In genomic region chr11:8766043-8766992, GRCh38 we compare ENCODE assay signal across 13 cellular contexts.
DNase-seq lines count a peak whose midpoint lies in the region; ATAC-seq and TF ChIP-seq lines count a peak whose summit lies in the region.
"Had no signal": no experiment of that assay in that cellular context is flagged by ENCODE, and none has a peak within 500 bp of the region (broad histone marks: within the 10 kb centered on the region; RNA-seq: fewer than 3 reads in every experiment).

No MANE protein-coding gene starts in this region.

- H4K20me1 ChIP-seq in osteoblast (ENCODE audit: insufficient read depth, low read length) = peaks cover 6% of the 10 kb centered on the region

- H3K27ac ChIP-seq in osteoblast (ENCODE audit: low read depth, low read length) = peak overlapping the region; percentile 93
- H3K27ac ChIP-seq: SK-N-MC had no signal

- peak overlapping the region; percentile 18 for H3K4me3 ChIP-seq in osteoblast (ENCODE audit: insufficient read depth, low read length)
- H3K4me3 ChIP-seq: SK-N-MC had no signal

- ATAC-seq in SK-N-SH treated with all-trans-retinoic acid at 6 μM for 48 hours = peak; percentile 24
- ATAC-seq: activated CD8-positive, alpha-beta T cell treated with anti-CD3 and anti-CD28 coated beads for 36 hours had no signal

- H3K9me3 ChIP-seq in osteoblast (ENCODE audit: low read depth, low read length) = no peaks in the 10 kb centered on the region

- H3K4me2 ChIP-seq in osteoblast (ENCODE audit: insufficient read depth, low read length) = peak overlapping the region; percentile 64

- no peaks in the 10 kb centered on the region for H3K36me3 ChIP-seq in osteoblast (ENCODE audit: insufficient read depth, low read length)

- TF ChIP-seq CTCF in osteoblast (IDR thresholded peaks at IDR 0.05; ENCODE audit: extremely low read depth, low read depth, low read length) = no peak

- no peaks in the 10 kb centered on the region for H3K9me3 Mint-ChIP-seq in immature natural killer cell
- H3K9me3 Mint-ChIP-seq: activated CD8-positive, alpha-beta T cell treated with anti-CD3 and anti-CD28 coated beads for 36 hours; nephron had no signal

- H3K4me1 Mint-ChIP-seq in immature natural killer cell = no peaks in the 10 kb centered on the region

- H3K27ac Mint-ChIP-seq in immature natural killer cell = no peak overlapping the region
- H3K27ac Mint-ChIP-seq: activated CD8-positive, alpha-beta T cell treated with anti-CD3 and anti-CD28 coated beads for 36 hours had no signal

- H2AFZ ChIP-seq in osteoblast (ENCODE audit: low read length) = no peak overlapping the region

- peak; percentile 31 for DNase-seq in AG08395 (ENCODE audit: low spot score)
- peak; percentile 32 for DNase-seq in fibroblast of peridontal ligament (ENCODE audit: extremely low read depth)
- peak; percentile 80 for DNase-seq in osteoblast (ENCODE audit: insufficient read length, low spot score, missing footprints)
- no peak for DNase-seq in amniotic stem cell (lab: John Stamatoyannopoulos, UW)
- DNase-seq in immature natural killer cell = no peak
- DNase-seq in NCI-H446 treated with DMSO at 0.1 percent for 48 hours (lab: John Stamatoyannopoulos, UW) = no peak
- no peak for DNase-seq in Ammon's horn (ENCODE audit: low spot score)
- DNase-seq: activated CD8-positive, alpha-beta T cell treated with anti-CD3 and anti-CD28 coated beads for 36 hours; AML-193; NCI-H345 had no signal

- no peak overlapping the region for H3K4me3 Mint-ChIP-seq in immature natural killer cell
- H3K4me3 Mint-ChIP-seq: activated CD8-positive, alpha-beta T cell treated with anti-CD3 and anti-CD28 coated beads for 36 hours; nephron had no signal

- peaks cover 0 to 4% (median 0%) of the 10 kb centered on the region in 3 donors for H3K36me3 Mint-ChIP-seq in immature natural killer cell

- peaks cover 52% of the 10 kb centered on the region for H3K4me1 ChIP-seq in osteoblast (ENCODE audit: insufficient read depth, low read length)

- H3K27me3 ChIP-seq in osteoblast (ENCODE audit: insufficient read depth, low read length) = no peaks in the 10 kb centered on the region

- H3K27me3 Mint-ChIP-seq in immature natural killer cell (ENCODE audit: low read depth in 3 of 3) = peaks cover 0 to 3% (median 2%) of the 10 kb centered on the region in 3 donors
- H3K27me3 Mint-ChIP-seq: activated CD8-positive, alpha-beta T cell treated with anti-CD3 and anti-CD28 coated beads for 36 hours had no signal

- peaks cover 12% of the 10 kb centered on the region for H3K79me2 ChIP-seq in osteoblast (ENCODE audit: insufficient read depth, low read length)

TF ChIP-seq in SK-N-SH treated with all-trans-retinoic acid at 6 μM for 48 hours, 23 proteins besides CTCF, POLR2A, EP300 and RAD21:
- TF ChIP-seq PPARA (CRISPR knock-in tag; IDR thresholded peaks at IDR 0.05; ENCODE audit: borderline replicate concordance) (no peak), SNAI2 (CRISPR knock-in tag; IDR thresholded peaks at IDR 0.05) (no peak), POU6F1 (CRISPR knock-in tag; IDR thresholded peaks at IDR 0.05; ENCODE audit: borderline replicate concordance, low read depth) (no peak), ARNTL (CRISPR knock-in tag; IDR thresholded peaks at IDR 0.05; ENCODE audit: borderline replicate concordance, low read depth) (no peak), ESRRG (CRISPR knock-in tag; IDR thresholded peaks at IDR 0.05) (no peak), ZNF8 (CRISPR knock-in tag; IDR thresholded peaks at IDR 0.05) (no peak), PATZ1 (CRISPR knock-in tag; IDR thresholded peaks at IDR 0.05; ENCODE audit: borderline replicate concordance) (no peak), RARB (CRISPR knock-in tag; IDR thresholded peaks at IDR 0.05) (no peak), TOX (CRISPR knock-in tag; IDR thresholded peaks at IDR 0.05; ENCODE audit: borderline replicate concordance) (no peak), TCF4 (CRISPR knock-in tag; IDR thresholded peaks at IDR 0.05; ENCODE audit: borderline replicate concordance) (no peak), ZFP30 (CRISPR knock-in tag; IDR thresholded peaks at IDR 0.05) (no peak), CSDC2 (CRISPR knock-in tag; IDR thresholded peaks at IDR 0.05) (no peak), ZFP3 (CRISPR knock-in tag; IDR thresholded peaks at IDR 0.05) (no peak), ZNF565 (CRISPR knock-in tag; conservative IDR thresholded peaks at IDR 0.05; ENCODE audit: low read depth) (no peak), BACH2 (CRISPR knock-in tag; IDR thresholded peaks at IDR 0.05; ENCODE audit: borderline replicate concordance) (no peak)
- TF ChIP-seq, protein P1, sequence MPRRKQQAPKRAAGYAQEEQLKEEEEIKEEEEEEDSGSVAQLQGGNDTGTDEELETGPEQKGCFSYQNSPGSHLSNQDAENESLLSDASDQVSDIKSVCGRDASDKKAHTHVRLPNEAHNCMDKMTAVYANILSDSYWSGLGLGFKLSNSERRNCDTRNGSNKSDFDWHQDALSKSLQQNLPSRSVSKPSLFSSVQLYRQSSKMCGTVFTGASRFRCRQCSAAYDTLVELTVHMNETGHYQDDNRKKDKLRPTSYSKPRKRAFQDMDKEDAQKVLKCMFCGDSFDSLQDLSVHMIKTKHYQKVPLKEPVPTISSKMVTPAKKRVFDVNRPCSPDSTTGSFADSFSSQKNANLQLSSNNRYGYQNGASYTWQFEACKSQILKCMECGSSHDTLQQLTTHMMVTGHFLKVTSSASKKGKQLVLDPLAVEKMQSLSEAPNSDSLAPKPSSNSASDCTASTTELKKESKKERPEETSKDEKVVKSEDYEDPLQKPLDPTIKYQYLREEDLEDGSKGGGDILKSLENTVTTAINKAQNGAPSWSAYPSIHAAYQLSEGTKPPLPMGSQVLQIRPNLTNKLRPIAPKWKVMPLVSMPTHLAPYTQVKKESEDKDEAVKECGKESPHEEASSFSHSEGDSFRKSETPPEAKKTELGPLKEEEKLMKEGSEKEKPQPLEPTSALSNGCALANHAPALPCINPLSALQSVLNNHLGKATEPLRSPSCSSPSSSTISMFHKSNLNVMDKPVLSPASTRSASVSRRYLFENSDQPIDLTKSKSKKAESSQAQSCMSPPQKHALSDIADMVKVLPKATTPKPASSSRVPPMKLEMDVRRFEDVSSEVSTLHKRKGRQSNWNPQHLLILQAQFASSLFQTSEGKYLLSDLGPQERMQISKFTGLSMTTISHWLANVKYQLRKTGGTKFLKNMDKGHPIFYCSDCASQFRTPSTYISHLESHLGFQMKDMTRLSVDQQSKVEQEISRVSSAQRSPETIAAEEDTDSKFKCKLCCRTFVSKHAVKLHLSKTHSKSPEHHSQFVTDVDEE (CRISPR knock-in tag; IDR thresholded peaks at IDR 0.05) = no peak
- TF ChIP-seq, protein P2, sequence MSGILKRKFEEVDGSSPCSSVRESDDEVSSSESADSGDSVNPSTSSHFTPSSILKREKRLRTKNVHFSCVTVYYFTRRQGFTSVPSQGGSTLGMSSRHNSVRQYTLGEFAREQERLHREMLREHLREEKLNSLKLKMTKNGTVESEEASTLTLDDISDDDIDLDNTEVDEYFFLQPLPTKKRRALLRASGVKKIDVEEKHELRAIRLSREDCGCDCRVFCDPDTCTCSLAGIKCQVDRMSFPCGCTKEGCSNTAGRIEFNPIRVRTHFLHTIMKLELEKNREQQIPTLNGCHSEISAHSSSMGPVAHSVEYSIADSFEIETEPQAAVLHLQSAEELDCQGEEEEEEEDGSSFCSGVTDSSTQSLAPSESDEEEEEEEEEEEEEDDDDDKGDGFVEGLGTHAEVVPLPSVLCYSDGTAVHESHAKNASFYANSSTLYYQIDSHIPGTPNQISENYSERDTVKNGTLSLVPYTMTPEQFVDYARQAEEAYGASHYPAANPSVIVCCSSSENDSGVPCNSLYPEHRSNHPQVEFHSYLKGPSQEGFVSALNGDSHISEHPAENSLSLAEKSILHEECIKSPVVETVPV (CRISPR knock-in tag; IDR thresholded peaks at IDR 0.05) = no peak
- TF ChIP-seq, protein P3, sequence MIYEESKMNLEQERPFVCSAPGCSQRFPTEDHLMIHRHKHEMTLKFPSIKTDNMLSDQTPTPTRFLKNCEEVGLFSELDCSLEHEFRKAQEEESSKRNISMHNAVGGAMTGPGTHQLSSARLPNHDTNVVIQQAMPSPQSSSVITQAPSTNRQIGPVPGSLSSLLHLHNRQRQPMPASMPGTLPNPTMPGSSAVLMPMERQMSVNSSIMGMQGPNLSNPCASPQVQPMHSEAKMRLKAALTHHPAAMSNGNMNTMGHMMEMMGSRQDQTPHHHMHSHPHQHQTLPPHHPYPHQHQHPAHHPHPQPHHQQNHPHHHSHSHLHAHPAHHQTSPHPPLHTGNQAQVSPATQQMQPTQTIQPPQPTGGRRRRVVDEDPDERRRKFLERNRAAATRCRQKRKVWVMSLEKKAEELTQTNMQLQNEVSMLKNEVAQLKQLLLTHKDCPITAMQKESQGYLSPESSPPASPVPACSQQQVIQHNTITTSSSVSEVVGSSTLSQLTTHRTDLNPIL (CRISPR knock-in tag; IDR thresholded peaks at IDR 0.05; ENCODE audit: low read depth) = no peak

Comparison
In these comparisons a context has a peak if more than half of its experiments do, and no peak if none do; other contexts are left out.
1. DNase-seq: peak in AG08395 (single experiment), fibroblast of peridontal ligament (single experiment) and osteoblast (single experiment); none in amniotic stem cell (single experiment), immature natural killer cell (0 of 3), NCI-H446 treated with DMSO at 0.1 percent for 48 hours (single experiment) and Ammon's horn (single experiment).